21 cellular contexts compared by ENCODE assay signal in genomic region chr2:150036622-150037021, GRCh38.
DNase-seq lines count a peak whose midpoint lies in the region; ATAC-seq and TF ChIP-seq lines count a peak whose summit lies in the region.
"Had no signal": no experiment of that assay in that cellular context is flagged by ENCODE, and none has a peak within 500 bp of the region (broad histone marks: within the 10 kb centered on the region; RNA-seq: fewer than 3 reads in every experiment).

No MANE protein-coding gene starts in this region.

- no peak for TF ChIP-seq CTCF in choroid plexus epithelial cell (conservative IDR thresholded peaks at IDR 0.05; ENCODE audit: low read depth, low read length)
- TF ChIP-seq CTCF in colonic mucosa (IDR thresholded peaks at IDR 0.05): no peak

- ATAC-seq in left lobe of liver: peak; percentile 69
- no peak for ATAC-seq in GM19023 (IDR thresholded peaks at IDR 0.05; ENCODE audit: unreplicated experiment)
- ATAC-seq: Right ventricle myocardium inferior had no signal

- H3K9me3 ChIP-seq in colonic mucosa: no peaks in the 10 kb centered on the region
- H3K9me3 ChIP-seq: BE2C, SJSA1 had no signal

- H3K36me3 ChIP-seq in colonic mucosa: no peaks in the 10 kb centered on the region
- H3K36me3 ChIP-seq: BE2C, SJSA1 had no signal

- in situ Hi-C loops in ACHN (cut with HindIII; ENCODE audit: low pct_ligation_motif_present, low pct_unique_long_range_greater_than_20kb, low sequenced_read_pairs): no loop called here

- H3K4me1 ChIP-seq in colonic mucosa: no peaks in the 10 kb centered on the region
- H3K4me1 ChIP-seq: BE2C had no signal

- intact Hi-C loops in colonic mucosa (cut with DNase I): no loop called here

- no peak overlapping the region for H3K27ac ChIP-seq in colonic mucosa
- H3K27ac ChIP-seq: SJSA1 had no signal

- no peak overlapping the region for H3K9ac ChIP-seq in colonic mucosa (ENCODE audit: low read depth in 2 of 2, low read length in 2 of 2)

- no peak overlapping the region for H3K4me3 ChIP-seq in choroid plexus epithelial cell (ENCODE audit: low read depth, low read length)
- H3K4me3 ChIP-seq in colonic mucosa: no peak overlapping the region
- H3K4me3 ChIP-seq: SJSA1 had no signal

- no peaks in the 10 kb centered on the region for H3K27me3 ChIP-seq in colonic mucosa
- H3K27me3 ChIP-seq: BE2C, SJSA1 had no signal

- DNase-seq in ACHN: peak; percentile 22
- DNase-seq in LHCN-M2 (ENCODE audit: low read depth): peak; percentile 2
- DNase-seq in choroid plexus epithelial cell (ENCODE audit: low read depth): peak; percentile 18
- no peak for DNase-seq in left lobe of liver (ENCODE audit: low spot score)
- DNase-seq in activated CD8-positive, alpha-beta memory T cell treated with anti-CD3 and anti-CD28 coated beads, Interleukin-2, amount 50 U/mL, for 4 hours: no peak
- no peak for DNase-seq in NCI-H510A (lab: John Stamatoyannopoulos, UW)
- no peak for DNase-seq in colonic mucosa
- DNase-seq: BE2C, DMS53, H9, HFFc6, KBM-7, NCI-H1105 treated with DMSO at 0.1 percent for 48 hours, NCI-H2029 treated with DMSO at 0.1 percent for 48 hours, NCI-H2171, NCI-H345, NCI-H524 treated with DMSO at 0.1 percent for 48 hours, NCI-H82 had no signal

Comparison
In these comparisons a context has a peak if more than half of its experiments do, and no peak if none do; other contexts are left out.
1. DNase-seq: peak in ACHN (single experiment), LHCN-M2 (single experiment) and choroid plexus epithelial cell (single experiment); none in left lobe of liver (single experiment), activated CD8-positive, alpha-beta memory T cell treated with anti-CD3 and anti-CD28 coated beads, Interleukin-2, amount 50 U/mL, for 4 hours (single experiment), NCI-H510A (single experiment) and colonic mucosa (single experiment).